ENCODE assay signal across 26 cellular contexts in the genomic region with DNA sequence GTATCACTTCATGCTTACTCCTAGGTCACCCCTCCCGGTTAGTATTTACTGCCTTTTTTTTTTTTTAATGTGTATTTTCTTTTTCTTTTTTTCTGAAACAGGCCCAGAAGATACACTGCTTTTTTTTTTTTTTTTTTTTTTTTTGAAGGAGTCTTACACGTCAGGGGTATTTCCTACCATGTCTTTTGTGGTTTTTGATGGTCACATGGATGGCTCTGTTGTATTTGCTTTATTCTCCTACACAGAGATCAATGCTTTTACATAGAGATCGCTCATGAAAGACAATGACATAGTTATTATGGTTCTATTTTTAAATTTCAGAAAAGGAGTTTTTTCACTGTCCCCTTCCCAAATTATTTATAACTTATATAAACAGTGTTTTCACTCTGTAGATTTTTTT. TPM values are rescaled to one million over a fixed set of nuclear protein-coding genes. Genes with fewer than 3 reads are reported as not detected.
"Had no signal": no experiment of that assay in that cellular context is flagged by ENCODE, and none has a peak within 500 bp of the region (broad histone marks: within the 10 kb centered on the region; RNA-seq: fewer than 3 reads in every experiment).

No MANE protein-coding gene starts in this region.

- H3K4me3 Mint-ChIP-seq: activated CD4-positive, alpha-beta T cell treated with anti-CD3 and anti-CD28 coated beads, Interleukin-2, amount 10 ng/mL, durations not matched to agents 24 days and 14 days; activated T-cell treated with anti-CD3 and anti-CD28 coated beads, Interleukin-2, amount 50 U/mL, for 24 hours; activated T-helper 17 cell treated with anti-CD3 and anti-CD28 coated beads, Interleukin-2, amount 50 U/mL, for 72 hours; central memory CD8-positive, alpha-beta T cell; neural crest cell; stimulated activated effector memory CD8-positive, alpha-beta T cell treated with anti-CD3 and anti-CD28 coated beads, Interleukin-12 subunit alpha, Interleukin-12 subunit beta, amount 100 ng/mL, for 72 hours; stimulated activated naive CD8-positive, alpha-beta T cell treated with anti-CD3 and anti-CD28 coated beads, Interleukin-15, amount 100 ng/mL, for 72 hours; T-helper 2 cell treated with Interferon-gamma antibody and Interleukin-4, amounts not matched to agents 5 μg/mL and 100 μg/mL, for 36 hours had no signal

- H3K27ac Mint-ChIP-seq: activated CD4-positive, alpha-beta T cell treated with anti-CD3 and anti-CD28 coated beads, Interleukin-2, amount 10 ng/mL, durations not matched to agents 24 days and 14 days; activated naive CD4-positive, alpha-beta T cell treated with anti-CD3 and anti-CD28 coated beads, Interleukin-2, amount 50 U/mL, for 72 hours; activated T-cell treated with anti-CD3 and anti-CD28 coated beads, Interleukin-2, amount 50 U/mL, for 24 hours; activated T-helper 17 cell treated with anti-CD3 and anti-CD28 coated beads, Interleukin-2, amount 50 U/mL, for 72 hours; naive B cell; stimulated activated effector memory CD8-positive, alpha-beta T cell treated with anti-CD3 and anti-CD28 coated beads, Interleukin-12 subunit alpha, Interleukin-12 subunit beta, amount 100 ng/mL, for 72 hours; stimulated activated naive CD8-positive, alpha-beta T cell treated with anti-CD3 and anti-CD28 coated beads, Interleukin-15, amount 100 ng/mL, for 72 hours; T-helper 2 cell treated with Interferon-gamma antibody and Interleukin-4, amounts not matched to agents 5 μg/mL and 100 μg/mL, for 36 hours had no signal

- H3K4me1 ChIP-seq: breast epithelium, colonic mucosa, tibial artery had no signal

- H3K4me1 Mint-ChIP-seq: activated T-helper 17 cell treated with anti-CD3 and anti-CD28 coated beads, Interleukin-2, amount 50 U/mL, for 72 hours; central memory CD8-positive, alpha-beta T cell; neural crest cell; stimulated activated effector memory CD8-positive, alpha-beta T cell treated with anti-CD3 and anti-CD28 coated beads, Interleukin-12 subunit alpha, Interleukin-12 subunit beta, amount 100 ng/mL, for 72 hours; stimulated activated naive CD8-positive, alpha-beta T cell treated with anti-CD3 and anti-CD28 coated beads, Interleukin-15, amount 100 ng/mL, for 72 hours had no signal

- ATAC-seq: activated CD4-positive, CD25-positive, alpha-beta regulatory T cell treated with anti-CD3 and anti-CD28 coated beads, Interleukin-2, amount 50 U/mL, for 24 hours; activated naive CD4-positive, alpha-beta T cell treated with anti-CD3 and anti-CD28 coated beads, Interleukin-2, amount 50 U/mL, for 72 hours; activated T-helper 17 cell treated with anti-CD3 and anti-CD28 coated beads, Interleukin-2, amount 50 U/mL, for 72 hours; heart right ventricle; left lobe of liver; lower lobe of right lung; right lobe of liver; stimulated activated effector memory CD8-positive, alpha-beta T cell treated with anti-CD3 and anti-CD28 coated beads, Interleukin-12 subunit alpha, Interleukin-12 subunit beta, amount 100 ng/mL, for 72 hours; stimulated activated naive CD8-positive, alpha-beta T cell treated with anti-CD3 and anti-CD28 coated beads, Interleukin-15, amount 100 ng/mL, for 72 hours had no signal

- H3K36me3 ChIP-seq: breast epithelium, colonic mucosa, esophagus muscularis mucosa, heart right ventricle, lower lobe of right lung, right lobe of liver, tibial artery had no signal

- DNase-seq: activated CD4-positive, alpha-beta T cell treated with anti-CD3 and anti-CD28 coated beads, Interleukin-2, amount 10 ng/mL, durations not matched to agents 24 days and 14 days; activated CD8-positive, alpha-beta memory T cell treated with anti-CD3 and anti-CD28 coated beads, Interleukin-2, amount 50 U/mL, for 4 hours; activated T-cell treated with anti-CD3 and anti-CD28 coated beads, Interleukin-2, amount 50 U/mL, for 24 hours; aorta; colonic mucosa; dorsolateral prefrontal cortex; heart right ventricle; lower lobe of right lung; naive B cell; posterior cingulate gyrus; right lobe of liver; small intestine; stimulated activated CD4-positive, alpha-beta T cell treated with anti-CD3 and anti-CD28 coated beads, Interleukin-2, amount 100 ng/mL, for 24 hours; stimulated activated naive CD8-positive, alpha-beta T cell treated with anti-CD3 and anti-CD28 coated beads, Interleukin-15, amount 100 ng/mL, for 72 hours; tibial artery had no signal

- H3K27me3 ChIP-seq: breast epithelium, colonic mucosa, dorsolateral prefrontal cortex, esophagus muscularis mucosa, heart right ventricle, right lobe of liver, tibial artery had no signal

- H3K36me3 Mint-ChIP-seq: activated naive CD4-positive, alpha-beta T cell treated with anti-CD3 and anti-CD28 coated beads, Interleukin-2, amount 50 U/mL, for 72 hours; naive B cell; stimulated activated effector memory CD8-positive, alpha-beta T cell treated with anti-CD3 and anti-CD28 coated beads, Interleukin-12 subunit alpha, Interleukin-12 subunit beta, amount 100 ng/mL, for 72 hours had no signal

- H3K9me3 ChIP-seq: breast epithelium, colonic mucosa, esophagus muscularis mucosa, heart right ventricle, lower lobe of right lung, right lobe of liver, tibial artery had no signal

- H3K4me3 ChIP-seq: breast epithelium, colonic mucosa, dorsolateral prefrontal cortex, esophagus muscularis mucosa, heart right ventricle, lower lobe of right lung, right lobe of liver, tibial artery had no signal

- H3K27ac ChIP-seq: breast epithelium, colonic mucosa, dorsolateral prefrontal cortex, esophagus muscularis mucosa, heart right ventricle, lower lobe of right lung, right lobe of liver, tibial artery, VCaP had no signal

- H3K27me3 Mint-ChIP-seq: activated T-helper 17 cell treated with anti-CD3 and anti-CD28 coated beads, Interleukin-2, amount 50 U/mL, for 72 hours; stimulated activated naive CD8-positive, alpha-beta T cell treated with anti-CD3 and anti-CD28 coated beads, Interleukin-15, amount 100 ng/mL, for 72 hours had no signal

- H3K9me3 Mint-ChIP-seq: activated CD4-positive, alpha-beta T cell treated with anti-CD3 and anti-CD28 coated beads, Interleukin-2, amount 10 ng/mL, durations not matched to agents 24 days and 14 days; activated naive CD4-positive, alpha-beta T cell treated with anti-CD3 and anti-CD28 coated beads, Interleukin-2, amount 50 U/mL, for 72 hours; activated T-cell treated with anti-CD3 and anti-CD28 coated beads, Interleukin-2, amount 50 U/mL, for 24 hours; activated T-helper 17 cell treated with anti-CD3 and anti-CD28 coated beads, Interleukin-2, amount 50 U/mL, for 72 hours; central memory CD8-positive, alpha-beta T cell; naive B cell; neural crest cell; stimulated activated effector memory CD8-positive, alpha-beta T cell treated with anti-CD3 and anti-CD28 coated beads, Interleukin-12 subunit alpha, Interleukin-12 subunit beta, amount 100 ng/mL, for 72 hours; stimulated activated naive CD8-positive, alpha-beta T cell treated with anti-CD3 and anti-CD28 coated beads, Interleukin-15, amount 100 ng/mL, for 72 hours; T-helper 2 cell treated with Interferon-gamma antibody and Interleukin-4, amounts not matched to agents 5 μg/mL and 100 μg/mL, for 36 hours had no signal

RNA-seq across cellular contexts. Expression of a gene that starts 32.1 kb away (rescaled TPM):
- total RNA-seq: activated CD4-positive, alpha-beta T cell treated with anti-CD3 and anti-CD28 coated beads, Interleukin-2, amount 10 ng/mL, durations not matched to agents 24 days and 14 days; activated naive CD4-positive, alpha-beta T cell treated with anti-CD3 and anti-CD28 coated beads, Interleukin-2, amount 50 U/mL, for 72 hours; activated T-helper 17 cell treated with anti-CD3 and anti-CD28 coated beads, Interleukin-2, amount 50 U/mL, for 72 hours had no signal
